In genomic region chr10:101919026-101919784, GRCh38 we compare ENCODE assay signal across 21 cellular contexts.
DNase-seq lines count a peak whose midpoint lies in the region; ATAC-seq and TF ChIP-seq lines count a peak whose summit lies in the region.
"Had no signal": no experiment of that assay in that cellular context is flagged by ENCODE, and none has a peak within 500 bp of the region (broad histone marks: within the 10 kb centered on the region; RNA-seq: fewer than 3 reads in every experiment).

No MANE protein-coding gene starts in this region.

- ATAC-seq in Right ventricle myocardium inferior (no peak), GM18519 (IDR thresholded peaks at IDR 0.05; ENCODE audit: low FRiP score, unreplicated experiment) (no peak)
- ATAC-seq in activated T-helper 17 cell treated with anti-CD3 and anti-CD28 coated beads, Interleukin-2, amount 50 U/mL, for 72 hours (replicated peaks), result no peak
- ATAC-seq: CD8-positive, alpha-beta T cell had no signal

- H3K4me1 ChIP-seq in left ventricle myocardium inferior, result peaks cover 44% of the 10 kb centered on the region
- no peaks in the 10 kb centered on the region for H3K4me1 ChIP-seq in tibial artery
- H3K4me1 ChIP-seq: SJCRH30 had no signal

- H3K4me1 Mint-ChIP-seq in activated T-helper 17 cell treated with anti-CD3 and anti-CD28 coated beads, Interleukin-2, amount 50 U/mL, for 72 hours, result peaks cover 8% of the 10 kb centered on the region
- H3K4me1 Mint-ChIP-seq in neural crest cell (peaks cover 15% of the 10 kb centered on the region), type B pancreatic cell (ENCODE audit: unreplicated experiment) (no peaks in the 10 kb centered on the region)
- H3K4me1 Mint-ChIP-seq in T-helper 2 cell treated with Interferon-gamma antibody and Interleukin-4, amounts not matched to agents 5 μg/mL and 100 μg/mL, for 36 hours (ENCODE audit: low read depth), result peaks cover 8% of the 10 kb centered on the region

- no peak overlapping the region for H3K4me3 Mint-ChIP-seq in activated T-helper 17 cell treated with anti-CD3 and anti-CD28 coated beads, Interleukin-2, amount 50 U/mL, for 72 hours
- H3K4me3 Mint-ChIP-seq in neural crest cell (no peak overlapping the region), type B pancreatic cell (no peak overlapping the region)
- no peak overlapping the region for H3K4me3 Mint-ChIP-seq in T-helper 2 cell treated with Interferon-gamma antibody and Interleukin-4, amounts not matched to agents 5 μg/mL and 100 μg/mL, for 36 hours
- H3K4me3 Mint-ChIP-seq: CD8-positive, alpha-beta T cell had no signal

- peak overlapping the region; percentile 34 for H3K27ac ChIP-seq in left ventricle myocardium inferior (replicated peaks)
- no peak overlapping the region for H3K27ac ChIP-seq in tibial artery
- H3K27ac ChIP-seq: HL-60, RWPE1, SJCRH30 had no signal

- H3K4me3 ChIP-seq in left ventricle myocardium inferior (no peak overlapping the region), tibial artery (no peak overlapping the region)
- H3K4me3 ChIP-seq: SJCRH30 had no signal

- H3K9me3 Mint-ChIP-seq in activated T-helper 17 cell treated with anti-CD3 and anti-CD28 coated beads, Interleukin-2, amount 50 U/mL, for 72 hours, result no peaks in the 10 kb centered on the region
- no peaks in the 10 kb centered on the region for H3K9me3 Mint-ChIP-seq in neural crest cell
- no peaks in the 10 kb centered on the region for H3K9me3 Mint-ChIP-seq in type B pancreatic cell
- H3K9me3 Mint-ChIP-seq in T-helper 2 cell treated with Interferon-gamma antibody and Interleukin-4, amounts not matched to agents 5 μg/mL and 100 μg/mL, for 36 hours, result no peaks in the 10 kb centered on the region
- H3K9me3 Mint-ChIP-seq: CD8-positive, alpha-beta T cell had no signal

- H3K27ac Mint-ChIP-seq in activated T-helper 17 cell treated with anti-CD3 and anti-CD28 coated beads, Interleukin-2, amount 50 U/mL, for 72 hours, result peak overlapping the region; percentile 47
- H3K27ac Mint-ChIP-seq in neural crest cell (ENCODE audit: unreplicated experiment) (peak overlapping the region; percentile 92), type B pancreatic cell (peak overlapping the region; percentile 14)
- H3K27ac Mint-ChIP-seq in T-helper 2 cell treated with Interferon-gamma antibody and Interleukin-4, amounts not matched to agents 5 μg/mL and 100 μg/mL, for 36 hours, result no peak overlapping the region
- H3K27ac Mint-ChIP-seq: CD8-positive, alpha-beta T cell had no signal

- no peaks in the 10 kb centered on the region for H3K27me3 ChIP-seq in left ventricle myocardium inferior (ENCODE audit: low read depth)
- H3K27me3 ChIP-seq in tibial artery, result no peaks in the 10 kb centered on the region
- H3K27me3 ChIP-seq: SJCRH30 had no signal

- intact Hi-C loops in left ventricle myocardium inferior (cut with micrococcal nuclease) (no loop called here), Right ventricle myocardium inferior (cut with DNase I) (no loop called here), tibial artery (cut with DNase I; ENCODE audit: low total_unique reads) (no loop called here)

- peaks cover 8% of the 10 kb centered on the region for H3K36me3 Mint-ChIP-seq in activated T-helper 17 cell treated with anti-CD3 and anti-CD28 coated beads, Interleukin-2, amount 50 U/mL, for 72 hours (ENCODE audit: low read depth)
- peaks cover 4% of the 10 kb centered on the region for H3K36me3 Mint-ChIP-seq in neural crest cell (ENCODE audit: low read depth)
- H3K36me3 Mint-ChIP-seq in type B pancreatic cell, result peaks cover 15% of the 10 kb centered on the region
- H3K36me3 Mint-ChIP-seq in T-helper 2 cell treated with Interferon-gamma antibody and Interleukin-4, amounts not matched to agents 5 μg/mL and 100 μg/mL, for 36 hours (ENCODE audit: low read depth), result peaks cover 1% of the 10 kb centered on the region

- no peaks in the 10 kb centered on the region for H3K9me3 ChIP-seq in left ventricle myocardium inferior (replicated peaks)
- H3K9me3 ChIP-seq in tibial artery, result no peaks in the 10 kb centered on the region
- H3K9me3 ChIP-seq: SJCRH30 had no signal

- DNase-seq in left ventricle myocardium inferior (no peak), Right ventricle myocardium inferior (ENCODE audit: missing footprints) (no peak), neural crest cell (ENCODE audit: low read depth, low spot score) (no peak), type B pancreatic cell (ENCODE audit: extremely low spot score, unreplicated experiment) (no peak), tibial artery (no peak)
- DNase-seq in T-helper 2 cell treated with Interferon-gamma antibody and Interleukin-4, amounts not matched to agents 5 μg/mL and 100 μg/mL, for 36 hours (ENCODE audit: low spot score), result no peak
- DNase-seq: 8988T; AML-193; C1 segment of cervical spinal cord; CD8-positive, alpha-beta T cell; GDM1; KG1; NCI-H1092; NCI-H1436; NCI-H187 treated with DMSO at 0.1 percent for 48 hours; NCI-H2107; SJCRH30 had no signal

- H3K36me3 ChIP-seq in left ventricle myocardium inferior (no peaks in the 10 kb centered on the region), tibial artery (no peaks in the 10 kb centered on the region)
- H3K36me3 ChIP-seq: SJCRH30 had no signal

- TF ChIP-seq CTCF in left ventricle myocardium inferior (IDR thresholded peaks at IDR 0.05; ENCODE audit: borderline replicate concordance) (no peak), neural crest cell (conservative IDR thresholded peaks at IDR 0.05) (no peak), type B pancreatic cell (conservative IDR thresholded peaks at IDR 0.05) (no peak), tibial artery (IDR thresholded peaks at IDR 0.05) (no peak)

- no peaks in the 10 kb centered on the region for H3K27me3 Mint-ChIP-seq in activated T-helper 17 cell treated with anti-CD3 and anti-CD28 coated beads, Interleukin-2, amount 50 U/mL, for 72 hours
- H3K27me3 Mint-ChIP-seq in neural crest cell (ENCODE audit: low read depth) (no peaks in the 10 kb centered on the region), type B pancreatic cell (no peaks in the 10 kb centered on the region)
- H3K27me3 Mint-ChIP-seq in T-helper 2 cell treated with Interferon-gamma antibody and Interleukin-4, amounts not matched to agents 5 μg/mL and 100 μg/mL, for 36 hours (ENCODE audit: low read depth), result no peaks in the 10 kb centered on the region
